Comparison of ENCODE assay signal across 1 cellular context in genomic region chr10:63210611-63211196, GRCh38.
TF ChIP-seq lines count a peak whose summit lies in the region.

No MANE protein-coding gene starts in this region.

TF ChIP-seq in GM12878, 131 proteins besides CTCF, POLR2A, EP300 and RAD21 (continued from another document):
- TF ChIP-seq TCF12 (IDR thresholded peaks at IDR 0.05; ENCODE audit: low read depth, low read length) (0 out of 2 replicates have a peak, but pooled peaks have one; percentile 32), BCL11A (IDR thresholded peaks at IDR 0.05; ENCODE audit: low read depth, low read length) (peak; percentile 61; the same call in 1 of the 2 replicates), BHLHE40 (IDR thresholded peaks at IDR 0.05; ENCODE audit: borderline replicate concordance in 1 of 2, low read depth in 2 of 2, low read length in 1 of 2) (peak; percentile 41 to 67; a peak in 3 of 4 replicates), IKZF2 (IDR thresholded peaks at IDR 0.05) (peak; percentile 39 to 76; a peak in 3 of 4 replicates), DPF2 (IDR thresholded peaks at IDR 0.05) (peak; percentile 66), CREB1 (IDR thresholded peaks at IDR 0.05; ENCODE audit: low read depth) (peak; percentile 61; the same call in 1 of the 2 replicates), MTA2 (IDR thresholded peaks at IDR 0.05; ENCODE audit: low read depth) (peak; percentile 93), KDM1A (IDR thresholded peaks at IDR 0.05; ENCODE audit: borderline replicate concordance) (no peak), IRF4 (IDR thresholded peaks at IDR 0.05; ENCODE audit: low read depth, low read length) (0 out of 2 replicates have a peak, but pooled peaks have one; percentile 40), RUNX3 (IDR thresholded peaks at IDR 0.05; ENCODE audit: low read length) (peak; percentile 78; the same call in 1 of the 2 replicates), ZBED1 (IDR thresholded peaks at IDR 0.05; ENCODE audit: borderline replicate concordance) (no peak), TAF1 (IDR thresholded peaks at IDR 0.05; ENCODE audit: borderline replicate concordance, low read depth, low read length) (no peak), FOXM1 (IDR thresholded peaks at IDR 0.05; ENCODE audit: low read depth, low read length) (peak; percentile 35; the same call in 1 of the 2 replicates), HDAC6 (IDR thresholded peaks at IDR 0.05; ENCODE audit: unreplicated experiment) (no peak), IKZF1 (conservative IDR thresholded peaks at IDR 0.05) (peak; percentile 81), EED (IDR thresholded peaks at IDR 0.05; ENCODE audit: low read depth) (peak; percentile 58), CUX1 (IDR thresholded peaks at IDR 0.05; ENCODE audit: insufficient replicate concordance, low read depth, low read length) (peak; percentile 35), CREM (IDR thresholded peaks at IDR 0.05; ENCODE audit: low read depth) (peak; percentile 71; the same call in 1 of the 2 replicates), ZNF687 (IDR thresholded peaks at IDR 0.05) (peak; percentile 80; the same call in 1 of the 2 replicates), MEF2B (IDR thresholded peaks at IDR 0.05; ENCODE audit: partially characterized antibody, poor library complexity, severe bottlenecking) (peak; percentile 54), ZNF622 (IDR thresholded peaks at IDR 0.05) (no peak), ATF2 (IDR thresholded peaks at IDR 0.05; ENCODE audit: low read length) (peak; percentile 50), NBN (IDR thresholded peaks at IDR 0.05) (0 out of 2 replicates have a peak, but pooled peaks have one; percentile 16), NR2C1 (IDR thresholded peaks at IDR 0.05) (peak; percentile 79), NFIC (IDR thresholded peaks at IDR 0.05; ENCODE audit: low read depth, low read length) (peak; percentile 25; the same call in 1 of the 2 replicates), MXI1 (IDR thresholded peaks at IDR 0.05; ENCODE audit: low read depth, low read length) (peak; percentile 51; the same call in 1 of the 2 replicates), ZNF592 (IDR thresholded peaks at IDR 0.05) (peak; percentile 82; the same call in 1 of the 2 replicates), POLR2AphosphoS5 (IDR thresholded peaks at IDR 0.05; ENCODE audit: low read length) (0 out of 2 replicates have a peak, but pooled peaks have one; percentile 23), ATF7 (IDR thresholded peaks at IDR 0.05; ENCODE audit: low read depth) (peak; percentile 50; the same call in 1 of the 2 replicates)
